ENCODE assay signal across 8 cellular contexts in the genomic region with DNA sequence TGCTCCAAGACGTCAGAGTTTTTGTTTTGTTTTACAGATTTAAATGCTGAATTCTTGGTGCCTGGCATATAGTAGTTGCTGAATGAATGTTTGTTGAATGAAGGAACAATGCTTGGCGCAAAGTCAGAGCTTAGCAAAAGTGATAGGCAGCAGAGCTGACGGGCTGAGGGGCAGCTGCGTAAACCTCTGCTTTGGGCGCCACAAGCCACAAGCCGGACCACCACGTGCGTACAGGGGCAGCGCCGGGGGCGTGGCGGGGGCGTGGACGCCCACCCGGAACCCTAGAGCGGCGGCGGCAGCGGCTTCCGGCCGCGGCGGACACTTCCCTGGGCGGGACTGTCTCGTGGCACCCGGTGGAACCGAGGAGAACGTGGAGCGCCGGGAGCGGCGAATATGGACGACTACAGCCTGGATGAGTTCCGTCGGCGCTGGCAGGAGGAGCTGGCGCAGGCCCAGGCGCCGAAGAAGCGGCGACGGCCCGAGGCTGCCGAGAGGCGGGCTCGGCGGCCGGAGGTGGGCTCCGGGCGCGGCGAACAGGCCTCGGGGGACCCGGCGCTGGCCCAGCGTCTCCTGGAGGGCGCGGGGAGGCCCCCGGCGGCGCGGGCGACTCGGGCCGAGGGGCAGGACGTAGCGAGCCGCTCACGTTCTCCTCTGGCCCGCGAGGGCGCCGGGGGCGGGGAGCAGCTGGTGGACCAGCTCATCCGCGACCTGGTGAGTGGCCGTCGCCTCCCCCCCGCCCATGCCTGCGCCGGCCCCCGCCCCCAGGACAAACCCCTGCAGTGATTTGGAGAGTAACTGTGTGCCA. TPM values are rescaled to one million over a fixed set of nuclear protein-coding genes. Genes with fewer than 3 reads are reported as not detected.
DNase-seq lines count a peak whose midpoint lies in the region; ATAC-seq and TF ChIP-seq lines count a peak whose summit lies in the region.

A gene with protein sequence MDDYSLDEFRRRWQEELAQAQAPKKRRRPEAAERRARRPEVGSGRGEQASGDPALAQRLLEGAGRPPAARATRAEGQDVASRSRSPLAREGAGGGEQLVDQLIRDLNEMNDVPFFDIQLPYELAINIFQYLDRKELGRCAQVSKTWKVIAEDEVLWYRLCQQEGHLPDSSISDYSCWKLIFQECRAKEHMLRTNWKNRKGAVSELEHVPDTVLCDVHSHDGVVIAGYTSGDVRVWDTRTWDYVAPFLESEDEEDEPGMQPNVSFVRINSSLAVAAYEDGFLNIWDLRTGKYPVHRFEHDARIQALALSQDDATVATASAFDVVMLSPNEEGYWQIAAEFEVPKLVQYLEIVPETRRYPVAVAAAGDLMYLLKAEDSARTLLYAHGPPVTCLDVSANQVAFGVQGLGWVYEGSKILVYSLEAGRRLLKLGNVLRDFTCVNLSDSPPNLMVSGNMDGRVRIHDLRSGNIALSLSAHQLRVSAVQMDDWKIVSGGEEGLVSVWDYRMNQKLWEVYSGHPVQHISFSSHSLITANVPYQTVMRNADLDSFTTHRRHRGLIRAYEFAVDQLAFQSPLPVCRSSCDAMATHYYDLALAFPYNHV (plus strand): TSS at position 306 of the 805 bp plus-strand sequence. CDS start 88 bp downstream, at position 394.

- in situ Hi-C loops in GM18951 (cut with MboI; ENCODE audit: low sequenced_read_pairs, unreplicated experiment), result no loop called here

- TF ChIP-seq POLR2A in GM18951 (IDR thresholded peaks at IDR 0.05; ENCODE audit: extremely low read depth, insufficient read depth, insufficient read length), result peak; percentile 76

- peak; percentile 97 for DNase-seq in AG20443 (ENCODE audit: low spot score)
- peak; percentile 78 for DNase-seq in NCI-H510A treated with DMSO at 0.1 percent for 48 hours (lab: John Stamatoyannopoulos, UW)
- peak; percentile 70 to 78 for DNase-seq in activated CD4-positive, alpha-beta T cell treated with anti-CD3 and anti-CD28 coated beads, Interleukin-2, amount 50 U/mL, for 48 hours
- peak; percentile 40 for DNase-seq in effector CD8-positive, alpha-beta T cell (lab: John Stamatoyannopoulos, UW)
- DNase-seq in lung microvascular endothelial cell (ENCODE audit: low read depth in 2 of 2), result peak; percentile 83 to 84
- DNase-seq in stimulated activated CD8-positive, alpha-beta memory T cell treated with anti-CD3 and anti-CD28 coated beads, Interleukin-12 subunit alpha, Interleukin-12 subunit beta, amount 100 ng/mL, for 1 hour (ENCODE audit: low read depth), result peak; percentile 42

- ATAC-seq in HG03139 (IDR thresholded peaks at IDR 0.05; ENCODE audit: unreplicated experiment), result peak; percentile 83

RNA-seq across cellular contexts. Expression of the gene that starts here (rescaled TPM):
- total RNA-seq in lung microvascular endothelial cell, result 7.0 and 9.5 TPM in 2 replicates

Comparison
In these comparisons a context has a peak if more than half of its experiments do, and no peak if none do; other contexts are left out.
1. Peak in every context shown above with its lines: DNase-seq and ATAC-seq.
2. DNase-seq: peak in every context shown above with its lines; median percentile 97 in AG20443; 84 in lung microvascular endothelial cell; 78 in NCI-H510A treated with DMSO at 0.1 percent for 48 hours; 74 in activated CD4-positive, alpha-beta T cell treated with anti-CD3 and anti-CD28 coated beads, Interleukin-2, amount 50 U/mL, for 48 hours; 42 in stimulated activated CD8-positive, alpha-beta memory T cell treated with anti-CD3 and anti-CD28 coated beads, Interleukin-12 subunit alpha, Interleukin-12 subunit beta, amount 100 ng/mL, for 1 hour; 40 in effector CD8-positive, alpha-beta T cell.